Comparison of ENCODE assay signal across 8 cellular contexts in the genomic region with DNA sequence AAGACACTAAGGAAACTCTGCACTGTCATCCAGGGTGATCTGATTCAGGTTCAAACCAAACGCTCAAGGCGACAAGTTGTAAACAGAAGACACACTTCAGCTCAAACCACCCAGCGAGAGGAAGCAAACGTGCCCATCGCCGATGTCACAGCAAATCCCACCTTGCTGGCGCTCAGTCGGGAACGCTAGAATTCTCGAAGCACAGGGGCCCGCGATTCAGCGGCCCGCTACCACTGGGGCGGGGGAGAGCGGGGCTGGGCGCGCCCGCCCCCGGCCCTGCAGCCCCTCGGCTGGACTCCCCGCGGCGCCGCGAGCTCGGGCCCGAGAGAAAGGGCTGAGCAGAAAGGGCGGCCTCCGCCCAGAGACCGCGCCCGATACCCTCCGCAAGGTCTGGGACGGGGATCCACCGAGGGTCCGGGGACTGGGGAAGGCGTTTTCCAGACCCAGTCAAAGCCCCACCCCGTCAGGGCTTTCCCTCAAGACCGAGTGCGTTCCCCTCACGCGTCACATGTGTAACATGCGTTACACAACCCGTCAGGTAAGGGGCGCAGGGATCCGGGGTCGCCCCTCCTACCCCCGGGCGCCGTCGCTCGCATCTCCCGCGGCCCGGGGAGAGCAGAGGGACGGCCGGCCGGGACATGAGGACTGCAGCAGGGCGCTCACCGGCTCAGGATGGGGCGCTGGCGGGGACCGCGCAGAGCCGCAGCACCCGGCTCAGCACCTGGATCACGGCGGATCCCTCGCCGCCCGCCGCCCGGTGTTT. TPM values are rescaled to one million over a fixed set of nuclear protein-coding genes. Genes with fewer than 3 reads are reported as not detected.
DNase-seq lines count a peak whose midpoint lies in the region; ATAC-seq and TF ChIP-seq lines count a peak whose summit lies in the region.

No MANE protein-coding gene starts in this region.

- peaks cover 0 to 60% of the 10 kb centered on the region in 2 donors for H3K4me1 ChIP-seq in left lung

- DNase-seq in ELR (ENCODE audit: low read depth) = peak; percentile 45
- peak; percentile 24 to 44 (median 34) for DNase-seq in activated CD4-positive, CD25-positive, alpha-beta regulatory T cell (lab: John Stamatoyannopoulos, UW)
- peak; percentile 30 for DNase-seq in cerebellum (ENCODE audit: low spot score)
- peak; percentile 60 to 87 for DNase-seq in left lung
- DNase-seq in stimulated activated CD4-positive, alpha-beta T cell treated with anti-CD3 and anti-CD28 coated beads, TNF-alpha, amount 100 ng/mL, for 1 hour (ENCODE audit: low read depth in 3 of 3, low spot score in 1 of 3) = peak in 2 of 3 donors; percentile 13 to 37
- no peak for DNase-seq in H4 (ENCODE audit: low spot score)

- peaks cover 1% of the 10 kb centered on the region for H3K27me3 Mint-ChIP-seq in IgD-negative memory B cell

- H3K27me3 ChIP-seq in left lung = no peaks in the 10 kb centered on the region

- H3K36me3 Mint-ChIP-seq in IgD-negative memory B cell = no peaks in the 10 kb centered on the region

- intact Hi-C loops in left lung (cut with DNase I) = no loop called here

- peak overlapping the region; percentile 88 to 89 for H3K4me3 ChIP-seq in left lung

- H3K27ac Mint-ChIP-seq in IgD-negative memory B cell = peak overlapping the region; percentile 71 to 95 (median 78)

- no peak for TF ChIP-seq CTCF in left lung (IDR thresholded peaks at IDR 0.05)

- no peaks in the 10 kb centered on the region for H3K36me3 ChIP-seq in left lung

- no peaks in the 10 kb centered on the region for H3K9me3 Mint-ChIP-seq in IgD-negative memory B cell

- peaks cover 9 to 17% (median 16%) of the 10 kb centered on the region in 3 donors for H3K4me1 Mint-ChIP-seq in IgD-negative memory B cell

- no peaks in the 10 kb centered on the region for H3K9me3 ChIP-seq in left lung

- ATAC-seq in GM21529 (IDR thresholded peaks at IDR 0.05; ENCODE audit: unreplicated experiment) (peak; percentile 47), left lung (peak; percentile 36)

- peak overlapping the region; percentile 92 to 98 (median 94) for H3K4me3 Mint-ChIP-seq in IgD-negative memory B cell

- peak overlapping the region; percentile 81 to 98 for H3K27ac ChIP-seq in left lung

RNA-seq across cellular contexts. Expression of a gene that starts 0.5 kb away (rescaled TPM):
- 17.5 TPM for polyA plus RNA-seq in IgD-negative memory B cell
- total RNA-seq in cerebellum (144 TPM), left lung (10 to 100 TPM; 25.4 to 44.0 TPM)
- 3.9 and 6.1 TPM in 2 replicates for total RNA-seq in H4 (2014; rRNA removed; shearing (Covaris generic))
